ENCODE assay signal across 8 cellular contexts in genomic region chr13:44273991-44274810, GRCh38.
A peak's percentile ranks its signal among the peaks of the same experiment; 100 is the strongest.
DNase-seq lines count a peak whose midpoint lies in the region; ATAC-seq and TF ChIP-seq lines count a peak whose summit lies in the region.

No MANE protein-coding gene starts in this region.

- TF ChIP-seq CTCF in GM10248 (IDR thresholded peaks at IDR 0.05; ENCODE audit: control extremely low read depth, extremely low read depth, low read depth, missing control alignments) (no peak), KMS-11 (conservative IDR thresholded peaks at IDR 0.05; ENCODE audit: low read depth, low read length) (no peak)

- peaks cover 0 to 15% of the 10 kb centered on the region in 2 donors for H3K9me3 Mint-ChIP-seq in stimulated activated naive CD8-positive, alpha-beta T cell treated with anti-CD3 and anti-CD28 coated beads, Interleukin-15, amount 100 ng/mL, for 72 hours

- 66% methylated on average over 6 of the region's 6 CpGs for WGBS in right cardiac atrium

- peak overlapping the region; percentile 90 for H3K4me2 ChIP-seq in KMS-11

- H3K27ac Mint-ChIP-seq in stimulated activated naive CD8-positive, alpha-beta T cell treated with anti-CD3 and anti-CD28 coated beads, Interleukin-15, amount 100 ng/mL, for 72 hours, result peak overlapping the region; percentile 90 to 93

- POLR2A ChIA-PET in GM10248 (lab: Yijun Ruan, JAX), result no interaction called here

- DNase-seq in GM10248 (ENCODE audit: extremely low spot score), result peak; percentile 55
- DNase-seq in activated naive CD4-positive, alpha-beta T cell treated with anti-CD3 and anti-CD28 coated beads, Interleukin-2, amount 50 U/mL, for 16 hours, result peak; percentile 16
- no peak for DNase-seq in right cardiac atrium
- peak; percentile 24 to 30 for DNase-seq in stimulated activated naive CD8-positive, alpha-beta T cell treated with anti-CD3 and anti-CD28 coated beads, Interleukin-15, amount 100 ng/mL, for 72 hours
- no peak for DNase-seq in islet precursor cell
- no peak for DNase-seq in posterior vena cava (ENCODE audit: low spot score)

- no peaks in the 10 kb centered on the region for H3K27me3 ChIP-seq in KMS-11 (ENCODE audit: insufficient read depth, low read depth)
- no peaks in the 10 kb centered on the region for H3K27me3 ChIP-seq in right cardiac atrium (ENCODE audit: control insufficient read depth, insufficient read depth)

- intact Hi-C loops in right cardiac atrium (cut with DNase I), result no loop called here
- intact Hi-C loops in posterior vena cava (cut with DNase I), result loop anchor here in 1 of 2 donors (5.0 kb wide), 1 partner anchor 52 kb away; no protein-coding TSS in a partner anchor

- ATAC-seq in GM21515 (IDR thresholded peaks at IDR 0.05; ENCODE audit: unreplicated experiment), result peak; percentile 95
- ATAC-seq in right cardiac atrium, result peak; percentile 69 to 83
- peak; percentile 98 for ATAC-seq in stimulated activated naive CD8-positive, alpha-beta T cell treated with anti-CD3 and anti-CD28 coated beads, Interleukin-15, amount 100 ng/mL, for 72 hours

- H3K9ac ChIP-seq in KMS-11, result peak overlapping the region; percentile 44; the same call in 1 of the 2 replicates

- peak overlapping the region; percentile 48 to 77 for H3K4me3 Mint-ChIP-seq in stimulated activated naive CD8-positive, alpha-beta T cell treated with anti-CD3 and anti-CD28 coated beads, Interleukin-15, amount 100 ng/mL, for 72 hours

- H3K36me3 ChIP-seq in KMS-11 (ENCODE audit: insufficient read depth), result no peaks in the 10 kb centered on the region

- H3K4me1 ChIP-seq in KMS-11 (ENCODE audit: low read depth, poor library complexity, severe bottlenecking), result peaks cover 7% of the 10 kb centered on the region
- H3K4me1 ChIP-seq in right cardiac atrium (ENCODE audit: control insufficient read depth, insufficient read depth, low read length), result peaks cover 9% of the 10 kb centered on the region

- H3K4me3 ChIP-seq in KMS-11 (IDR thresholded peaks at IDR 0.05; ENCODE audit: insufficient read depth, low read depth, low read length) (no peak overlapping the region), right cardiac atrium (ENCODE audit: low read length) (no peak overlapping the region)

- peak overlapping the region; percentile 93 for H2AFZ ChIP-seq in KMS-11 (ENCODE audit: low read depth)

- H3K79me2 ChIP-seq in KMS-11 (ENCODE audit: insufficient read depth, low read depth), result no peaks in the 10 kb centered on the region

- H4K20me1 ChIP-seq in KMS-11 (ENCODE audit: insufficient read depth), result no peaks in the 10 kb centered on the region

- no peaks in the 10 kb centered on the region for H3K9me3 ChIP-seq in right cardiac atrium (ENCODE audit: control insufficient read depth, low read length)

- H3K27ac ChIP-seq in KMS-11 (peak overlapping the region; percentile 46), right cardiac atrium (ENCODE audit: low read length) (peak overlapping the region; percentile 63)

- peaks cover 53% of the 10 kb centered on the region for H3K4me1 Mint-ChIP-seq in stimulated activated naive CD8-positive, alpha-beta T cell treated with anti-CD3 and anti-CD28 coated beads, Interleukin-15, amount 100 ng/mL, for 72 hours

- no peaks in the 10 kb centered on the region for H3K27me3 Mint-ChIP-seq in stimulated activated naive CD8-positive, alpha-beta T cell treated with anti-CD3 and anti-CD28 coated beads, Interleukin-15, amount 100 ng/mL, for 72 hours

- CTCF ChIA-PET in GM10248 (lab: Yijun Ruan, JAX), result interaction anchor here (1.1 to 1.5 kb wide), 6 partner anchors 8 to 49 kb away, joined by 3 to 5 read pairs (median 4); no protein-coding TSS in a partner anchor

Comparison
In these comparisons a context has a peak if more than half of its experiments do, and no peak if none do; other contexts are left out.
1. DNase-seq: peak in GM10248 (single experiment), activated naive CD4-positive, alpha-beta T cell treated with anti-CD3 and anti-CD28 coated beads, Interleukin-2, amount 50 U/mL, for 16 hours (single experiment) and stimulated activated naive CD8-positive, alpha-beta T cell treated with anti-CD3 and anti-CD28 coated beads, Interleukin-15, amount 100 ng/mL, for 72 hours (2 of 2); none in right cardiac atrium (0 of 3), islet precursor cell (single experiment) and posterior vena cava (single experiment).
2. Peak in every context shown above with its lines, with median percentiles within 50 percentile points of each other: ATAC-seq.